26 cellular contexts compared by ENCODE assay signal in the genomic region with DNA sequence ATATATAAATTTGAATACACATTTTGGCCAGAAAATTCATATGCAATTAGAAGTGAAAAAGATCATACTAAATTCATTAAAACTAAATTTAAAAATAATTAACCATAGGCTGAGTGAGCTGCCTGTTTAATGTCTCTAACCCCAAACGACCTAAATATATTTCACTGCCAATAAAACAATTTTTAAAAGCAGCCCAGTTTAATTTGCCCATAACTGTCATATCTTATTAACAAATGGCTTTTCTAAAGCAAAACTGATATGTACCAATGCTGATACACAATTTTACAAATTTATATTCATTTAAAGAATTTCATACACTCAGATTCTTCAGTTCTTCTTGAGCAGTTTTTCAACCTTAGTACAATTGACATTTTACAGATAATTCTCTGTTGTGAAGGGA.
"Had no signal": no experiment of that assay in that cellular context is flagged by ENCODE, and none has a peak within 500 bp of the region (broad histone marks: within the 10 kb centered on the region; RNA-seq: fewer than 3 reads in every experiment).

No MANE protein-coding gene starts in this region.

- H3K27me3 ChIP-seq: neural progenitor cell, ovary, right lobe of liver, sigmoid colon, suprapubic skin, testis, tibial artery, transverse colon, vagina had no signal

- H3K27ac ChIP-seq: neural progenitor cell, ovary, parathyroid adenoma, psoas muscle, right lobe of liver, sigmoid colon, suprapubic skin, testis, tibial artery, transverse colon, vagina had no signal

- ATAC-seq: naive thymus-derived CD4-positive, alpha-beta T cell; natural killer cell; psoas muscle; right cardiac atrium; right lobe of liver; stimulated activated effector memory CD8-positive, alpha-beta T cell treated with anti-CD3 and anti-CD28 coated beads, Interleukin-12 subunit alpha, Interleukin-12 subunit beta, amount 100 ng/mL, for 72 hours; stimulated activated naive CD8-positive, alpha-beta T cell treated with anti-CD3 and anti-CD28 coated beads, Interleukin-15, amount 100 ng/mL, for 72 hours; stimulated activated naive CD8-positive, alpha-beta T cell treated with anti-CD3 and anti-CD28 coated beads, Interleukin-15, Interleukin-2, amounts not matched to agents 100 U/mL and 50 U/mL, for 24 hours had no signal

- H3K9me3 ChIP-seq: ovary, psoas muscle, right lobe of liver, sigmoid colon, suprapubic skin, testis, tibial artery, transverse colon, vagina had no signal

- H3K4me2 ChIP-seq: neural progenitor cell had no signal

- H3K9ac ChIP-seq: neural progenitor cell, parathyroid adenoma had no signal

- FAIRE-seq: small intestine had no signal

- H3K79me2 ChIP-seq: parathyroid adenoma had no signal

- H3K4me1 ChIP-seq: neural progenitor cell, parathyroid adenoma, right lobe of liver, suprapubic skin, testis, tibial artery, transverse colon, vagina had no signal

- H3K36me3 ChIP-seq: neural progenitor cell, ovary, right lobe of liver, suprapubic skin, transverse colon, vagina had no signal

- H3K4me3 ChIP-seq: neural progenitor cell, ovary, psoas muscle, right lobe of liver, sigmoid colon, suprapubic skin, testis, tibial artery, transverse colon, vagina had no signal

- DNase-seq: naive thymus-derived CD4-positive, alpha-beta T cell; natural killer cell; occipital lobe; ovary; posterior cingulate gyrus; psoas muscle; right cardiac atrium; right lobe of liver; sigmoid colon; small intestine; stimulated activated CD4-positive, alpha-beta T cell treated with anti-CD3 and anti-CD28 coated beads, Interleukin-15, amount 100 ng/mL, for 24 hours; stimulated activated CD4-positive, alpha-beta T cell treated with anti-CD3 and anti-CD28 coated beads, Interleukin-2, amount 100 ng/mL, for 24 hours; stimulated activated CD4-positive, alpha-beta T cell treated with anti-CD3 and anti-CD28 coated beads, Interleukin-2, amount 100 ng/mL, for 48 hours; stimulated activated CD4-positive, alpha-beta T cell treated with anti-CD3 and anti-CD28 coated beads, Interleukin-4, amount 100 ng/mL, for 24 hours; stimulated activated naive CD4-positive, alpha-beta T cell; stimulated activated naive CD8-positive, alpha-beta T cell treated with anti-CD3 and anti-CD28 coated beads, Interleukin-15, amount 100 ng/mL, for 72 hours; stimulated activated naive CD8-positive, alpha-beta T cell treated with anti-CD3 and anti-CD28 coated beads, Interleukin-15, Interleukin-2, amounts not matched to agents 100 U/mL and 50 U/mL, for 24 hours; substantia nigra; testis; tibial artery; transverse colon had no signal

- H2AFZ ChIP-seq: neural progenitor cell, parathyroid adenoma had no signal
